In genomic region chr1:23691499-23692307, GRCh38 we compare ENCODE assay signal across 8 cellular contexts. TPM values are rescaled to one million over a fixed set of nuclear protein-coding genes. Genes with fewer than 3 reads are reported as not detected.
A peak's percentile ranks its signal among the peaks of the same experiment; 100 is the strongest.
DNase-seq lines count a peak whose midpoint lies in the region; ATAC-seq and TF ChIP-seq lines count a peak whose summit lies in the region.

TSS of gene RPL11 (plus strand) at chr1:23691806. CDS start at chr1:23691824, 18 bp downstream.

- TF ChIP-seq CTCF in AG04449 (IDR thresholded peaks at IDR 0.05; ENCODE audit: insufficient read depth, low read length, missing control alignments) (peak; percentile 85), WTC11 (IDR thresholded peaks at IDR 0.05) (no peak), cardiac fibroblast (IDR thresholded peaks at IDR 0.05; ENCODE audit: low read depth, low read length) (peak; percentile 87)

- peak within 1 kb of the TSS; percentile 93 for H3K27ac Mint-ChIP-seq in WTC11

- DNase-seq in AG04449 (ENCODE audit: low read depth, low spot score) (peak; percentile 75), NCI-H2227 (lab: John Stamatoyannopoulos, UW; ENCODE audit: unreplicated experiment) (peak; percentile 97), WTC11 (ENCODE audit: low spot score) (peak; percentile 89), cardiac fibroblast (ENCODE audit: low read depth in 2 of 2) (peak; percentile 98), iPS-NIHi7 (ENCODE audit: extremely low spot score) (peak; percentile 97), smooth muscle cell of the brain vasculature (ENCODE audit: low read depth, low spot score) (peak; percentile 89)

- H3K4me1 Mint-ChIP-seq in WTC11, result peaks cover 44% of the 10 kb centered on the region

- ATAC-seq in GM18873 (IDR thresholded peaks at IDR 0.05; ENCODE audit: low FRiP score, unreplicated experiment) (peak; percentile 84), HG03139 (IDR thresholded peaks at IDR 0.05; ENCODE audit: unreplicated experiment) (peak; percentile 85), WTC11 (peak; percentile 98)

- H3K4me3 ChIP-seq in AG04449 (ENCODE audit: low read depth, low read length) (peak within 1 kb of the TSS; percentile 90), cardiac fibroblast (replicated peaks in 1 of 2; ENCODE audit: low read depth in 2 of 2, low read length in 2 of 2) (peak within 1 kb of the TSS; percentile 83 to 94)

- H3K36me3 Mint-ChIP-seq in WTC11, result peaks cover 49% of the 10 kb centered on the region

- POLR2A ChIA-PET in AG04449 (lab: Yijun Ruan, JAX) (interaction anchor here (0.6 to 1.8 kb wide), 19 partner anchors 9 to 503 kb away, joined by 3 to 7 read pairs (median 3); partner anchors contain the start of genes ELOA, GALE and PITHD1), WTC11 (lab: Charles Lee) (interaction anchor here (0.5 to 1.2 kb wide), 11 partner anchors 10 to 324 kb away, joined by 3 to 6 read pairs (median 4); partner anchors contain the start of genes E2F2 and ELOA)

- peaks cover 2% of the 10 kb centered on the region; the same call in 1 of the 2 replicates for H3K9me3 Mint-ChIP-seq in WTC11

- CTCF ChIA-PET in AG04449 (lab: Yijun Ruan, JAX) (interaction anchor here (0.6 to 4.8 kb wide), 21 partner anchors 9 to 270 kb away, joined by 3 to 37 read pairs (median 4); no protein-coding TSS in a partner anchor), WTC11 (lab: Charles Lee) (interaction anchor here (0.6 to 1.8 kb wide), 33 partner anchors 8 to 461 kb away, joined by 3 to 14 read pairs (median 5); partner anchors contain the start of genes ASAP3, E2F2, ELOA and HNRNPR)

- no peaks in the 10 kb centered on the region; the same call in 1 of the 2 replicates for H3K27me3 Mint-ChIP-seq in WTC11 (ENCODE audit: low read depth)

- peak within 1 kb of the TSS; percentile 98 for H3K4me3 Mint-ChIP-seq in WTC11

TF ChIP-seq in WTC11, 78 proteins besides CTCF, POLR2A, EP300 and RAD21 (continues in another document):
- 0 out of 2 replicates have a peak, but pooled peaks have one; percentile 57 for TF ChIP-seq AFF4 (CRISPR knock-in tag; IDR thresholded peaks at IDR 0.05; ENCODE audit: borderline replicate concordance)
- no peak for TF ChIP-seq ATF2 (CRISPR knock-in tag; IDR thresholded peaks at IDR 0.05; ENCODE audit: borderline replicate concordance, low read depth)
- TF ChIP-seq TCF7 (CRISPR knock-in tag; IDR thresholded peaks at IDR 0.05; ENCODE audit: low read depth), result no peak
- TF ChIP-seq NR3C1 (CRISPR knock-in tag; conservative IDR thresholded peaks at IDR 0.05; ENCODE audit: low read depth), result no peak
- no peak for TF ChIP-seq PRDM15 (CRISPR knock-in tag; IDR thresholded peaks at IDR 0.05)
- no peak for TF ChIP-seq PRRX2 (CRISPR knock-in tag; IDR thresholded peaks at IDR 0.05)
- no peak for TF ChIP-seq ZNF423 (CRISPR knock-in tag; IDR thresholded peaks at IDR 0.05)
- TF ChIP-seq NFE2L1 (CRISPR knock-in tag; IDR thresholded peaks at IDR 0.05), result no peak
- 0 out of 2 replicates have a peak, but pooled peaks have one; percentile 51 for TF ChIP-seq ZMAT4 (CRISPR knock-in tag; IDR thresholded peaks at IDR 0.05)
- TF ChIP-seq E2F1 (CRISPR knock-in tag; IDR thresholded peaks at IDR 0.05), result no peak
- TF ChIP-seq ZNF416 (CRISPR knock-in tag; IDR thresholded peaks at IDR 0.05), result peak; percentile 56; the same call in 1 of the 2 replicates
- peak; percentile 58 for TF ChIP-seq KAT7 (CRISPR knock-in tag; IDR thresholded peaks at IDR 0.05; ENCODE audit: borderline replicate concordance)
- no peak for TF ChIP-seq ZNF263 (CRISPR knock-in tag; IDR thresholded peaks at IDR 0.05; ENCODE audit: low read depth)
- no peak for TF ChIP-seq ELF4 (CRISPR knock-in tag; IDR thresholded peaks at IDR 0.05; ENCODE audit: low read depth)

RNA-seq across cellular contexts. Expression of gene RPL11, which starts in this region (rescaled TPM):
- total RNA-seq in WTC11 (2021), result 1,406 to 1,500 TPM (median 1,442 TPM) in 3 replicates

Comparison
In these comparisons a context has a peak if more than half of its experiments do, and no peak if none do; other contexts are left out.
1. Peak in every context shown above with its lines: DNase-seq, ATAC-seq and H3K4me3 ChIP-seq.